Comparison of ENCODE assay signal across 8 cellular contexts in the genomic region with DNA sequence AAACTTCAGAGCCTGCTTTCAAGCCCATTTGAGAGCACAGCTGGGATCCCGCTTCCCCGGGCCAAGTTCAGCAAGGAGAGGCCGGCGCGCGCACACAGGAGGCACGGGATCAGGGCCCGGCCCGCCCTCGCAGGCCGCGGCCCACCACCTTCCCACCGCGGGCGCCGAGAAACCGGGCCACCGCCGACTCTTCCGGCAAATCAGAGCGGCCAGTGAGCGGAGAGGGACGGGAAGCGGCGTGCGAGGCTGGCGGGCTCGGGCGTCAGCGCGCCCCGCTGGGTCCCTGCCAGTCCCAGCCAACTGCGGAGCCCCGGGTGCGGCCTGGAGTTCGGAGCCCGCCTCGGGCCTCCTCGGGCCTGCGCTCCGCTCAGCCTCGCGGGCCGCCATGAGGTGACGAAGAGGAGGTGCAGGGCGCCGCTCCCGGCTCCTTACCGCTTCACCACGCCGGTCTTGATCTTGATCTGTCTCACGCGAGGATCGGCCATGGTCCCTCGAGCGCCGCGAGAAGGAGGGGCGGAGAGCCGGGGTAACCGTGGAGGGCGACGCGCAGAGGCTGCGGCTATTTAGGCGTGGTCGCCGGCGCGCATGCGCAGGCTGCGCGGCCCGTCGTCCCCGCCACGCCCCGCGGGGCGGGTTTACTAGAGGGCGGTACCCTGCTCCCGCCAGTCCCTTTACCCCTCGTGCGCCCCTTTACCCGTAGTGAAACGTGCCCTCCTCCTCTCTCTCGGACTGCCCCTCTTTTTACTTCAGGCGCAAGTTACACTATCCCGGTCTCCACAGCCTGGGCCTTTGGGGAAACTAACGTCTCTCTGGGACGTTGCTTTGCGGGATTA. TPM values are rescaled to one million over a fixed set of nuclear protein-coding genes. Genes with fewer than 3 reads are reported as not detected.
A peak's percentile ranks its signal among the peaks of the same experiment; 100 is the strongest.
DNase-seq lines count a peak whose midpoint lies in the region; ATAC-seq and TF ChIP-seq lines count a peak whose summit lies in the region.

Gene TBCA, minus strand, starts transcription at position 567 of the 833 bp plus-strand sequence. Its CDS starts 82 bp downstream, at position 485.

- no peak for TF ChIP-seq CTCF in liver (IDR thresholded peaks at IDR 0.05; ENCODE audit: low read depth, low read length, missing input control)

- peak within 1 kb of the TSS; percentile 67 to 93 for H3K9ac ChIP-seq in liver (ENCODE audit: low read depth in 1 of 2, low read length in 2 of 2)

- intact Hi-C loops in CD4-positive, alpha-beta memory T cell (cut with micrococcal nuclease), result loop anchor here (1.0 to 10.0 kb wide), 5 partner anchors 131 to 1461 kb away; partner anchors contain the start of genes AP3B1, JMY, SCAMP1 and WDR41

- H3K9me3 Mint-ChIP-seq in CD4-positive, alpha-beta memory T cell, result no peaks in the 10 kb centered on the region

- H3K27me3 Mint-ChIP-seq in CD4-positive, alpha-beta memory T cell, result no peaks in the 10 kb centered on the region

- peaks cover 33 to 49% (median 44%) of the 10 kb centered on the region in 4 donors for H3K4me1 Mint-ChIP-seq in CD4-positive, alpha-beta memory T cell

- peak; percentile 91 to 94 (median 93) for DNase-seq in CD4-positive, alpha-beta memory T cell
- DNase-seq in NCI-H748 treated with DMSO at 0.1 percent for 48 hours (lab: John Stamatoyannopoulos, UW) (peak; percentile 85), dermis blood vessel endothelial cell (peak; percentile 93)
- DNase-seq in activated CD4-positive, alpha-beta T cell treated with anti-CD3 and anti-CD28 coated beads, Interleukin-2, amount 50 U/mL, for 4 hours, result peak; percentile 80 to 84
- peak; percentile 89 for DNase-seq in stimulated activated CD4-positive, alpha-beta T cell treated with anti-CD3 and anti-CD28 coated beads, Interleukin-4, amount 100 ng/mL, for 24 hours

- H3K27me3 ChIP-seq in CD4-positive, alpha-beta memory T cell (ENCODE audit: insufficient read depth, low read length), result no peaks in the 10 kb centered on the region
- no peaks in the 10 kb centered on the region for H3K27me3 ChIP-seq in liver (ENCODE audit: control insufficient read depth in 4 of 4, insufficient read depth in 4 of 4, low read length in 3 of 4)

- H3K9me3 ChIP-seq in CD4-positive, alpha-beta memory T cell (ENCODE audit: control insufficient read depth in 1 of 2, low read length in 2 of 2), result no peaks in the 10 kb centered on the region
- H3K9me3 ChIP-seq in liver (ENCODE audit: control insufficient read depth in 4 of 4, low read length in 3 of 4), result no peaks in the 10 kb centered on the region

- CTCF ChIA-PET in CD4-positive, alpha-beta memory T cell (lab: Charles Lee; ENCODE audit: partially characterized antibody), result interaction anchor here (1.5 kb wide), 1 partner anchor 12 kb away, joined by 4 read pairs; no protein-coding TSS in a partner anchor

- H3K4me3 Mint-ChIP-seq in CD4-positive, alpha-beta memory T cell, result peak within 1 kb of the TSS; percentile 90 to 98 (median 96)

- H3K27ac Mint-ChIP-seq in CD4-positive, alpha-beta memory T cell, result peak within 1 kb of the TSS; percentile 88 to 99 (median 98)

- peak within 1 kb of the TSS; percentile 61 to 85 for H3K4me3 ChIP-seq in CD4-positive, alpha-beta memory T cell (ENCODE audit: low read length in 2 of 2)
- H3K4me3 ChIP-seq in liver (ENCODE audit: low read depth in 1 of 3, low read length in 3 of 3), result peak within 1 kb of the TSS; percentile 66 to 80 (median 78)

- TF ChIP-seq RAD21 in liver (IDR thresholded peaks at IDR 0.05), result peak; percentile 8 to 48

- peak; percentile 90 for ATAC-seq in GM19397 (IDR thresholded peaks at IDR 0.05; ENCODE audit: unreplicated experiment)
- peak; percentile 90 for ATAC-seq in HG03565 (IDR thresholded peaks at IDR 0.05; ENCODE audit: unreplicated experiment)

- peaks cover 46% of the 10 kb centered on the region for H3K4me1 ChIP-seq in CD4-positive, alpha-beta memory T cell (ENCODE audit: insufficient read depth, low read length)
- peaks cover 2 to 20% (median 8%) of the 10 kb centered on the region in 4 donors for H3K4me1 ChIP-seq in liver (ENCODE audit: control insufficient read depth in 4 of 4, insufficient read depth in 4 of 4, low read length in 3 of 4)

- WGBS in liver, result under 1% methylated on average over 92 of the region's 92 CpGs

- H3K27ac ChIP-seq in CD4-positive, alpha-beta memory T cell (ENCODE audit: low read depth, low read length), result peak within 1 kb of the TSS; percentile 97
- H3K27ac ChIP-seq in liver (ENCODE audit: low read depth in 1 of 2, low read length in 2 of 2), result peak within 1 kb of the TSS; percentile 87 to 94

- no peaks in the 10 kb centered on the region for H3K36me3 ChIP-seq in CD4-positive, alpha-beta memory T cell (ENCODE audit: insufficient read depth, low read length)
- H3K36me3 ChIP-seq in liver (ENCODE audit: control insufficient read depth in 4 of 4, insufficient read depth in 3 of 4, low read depth in 1 of 4, low read length in 3 of 4), result no peaks in the 10 kb centered on the region

- POLR2A ChIA-PET in CD4-positive, alpha-beta memory T cell (lab: Charles Lee; ENCODE audit: partially characterized antibody), result interaction anchor here (1.2 kb wide), 2 partner anchors 519 to 522 kb away, joined by 3 read pairs; partner anchors contain the start of gene AP3B1

- peaks cover 17 to 25% of the 10 kb centered on the region in 2 donors for H3K36me3 Mint-ChIP-seq in CD4-positive, alpha-beta memory T cell

TF ChIP-seq in liver, 16 proteins besides CTCF, POLR2A, EP300 and RAD21:
- TF ChIP-seq HNF4G (IDR thresholded peaks at IDR 0.05) (peak; percentile 31), FOXA1 (IDR thresholded peaks at IDR 0.05) (no peak), SP1 (IDR thresholded peaks at IDR 0.05) (peak; percentile 50), REST (IDR thresholded peaks at IDR 0.05) (no peak), HNF4A (conservative IDR thresholded peaks at IDR 0.05) (peak; percentile 11 to 21), RXRA (IDR thresholded peaks at IDR 0.05) (peak; percentile 36 to 70), YY1 (IDR thresholded peaks at IDR 0.05) (no peak)
- TF ChIP-seq, protein P1, sequence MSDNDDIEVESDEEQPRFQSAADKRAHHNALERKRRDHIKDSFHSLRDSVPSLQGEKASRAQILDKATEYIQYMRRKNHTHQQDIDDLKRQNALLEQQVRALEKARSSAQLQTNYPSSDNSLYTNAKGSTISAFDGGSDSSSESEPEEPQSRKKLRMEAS (IDR thresholded peaks at IDR 0.05), result no peak

RNA-seq across cellular contexts. Expression of gene TBCA, which starts in this region (rescaled TPM):
- total RNA-seq in CD4-positive, alpha-beta memory T cell, result 10 to 100 TPM; 80.4 to 97.2 TPM
- polyA plus RNA-seq in CD4-positive, alpha-beta memory T cell, result 100 to 1,000 TPM; 179 to 200 TPM
- total RNA-seq in dermis blood vessel endothelial cell (74.4 and 84.8 TPM in 2 replicates), liver (100 to 1,000 TPM in 1 of 2 donors, 10 to 100 TPM in 1; 62.5 to 109 TPM)
- 100 to 1,000 TPM; 104 to 338 TPM for polyA plus RNA-seq in liver

Comparison
In these comparisons a context has a peak if more than half of its experiments do, and no peak if none do; other contexts are left out.
1. Peak in every context shown above with its lines: DNase-seq, ATAC-seq, H3K4me3 ChIP-seq and H3K27ac ChIP-seq.